ENCODE assay signal across 1 cellular context in the genomic region with DNA sequence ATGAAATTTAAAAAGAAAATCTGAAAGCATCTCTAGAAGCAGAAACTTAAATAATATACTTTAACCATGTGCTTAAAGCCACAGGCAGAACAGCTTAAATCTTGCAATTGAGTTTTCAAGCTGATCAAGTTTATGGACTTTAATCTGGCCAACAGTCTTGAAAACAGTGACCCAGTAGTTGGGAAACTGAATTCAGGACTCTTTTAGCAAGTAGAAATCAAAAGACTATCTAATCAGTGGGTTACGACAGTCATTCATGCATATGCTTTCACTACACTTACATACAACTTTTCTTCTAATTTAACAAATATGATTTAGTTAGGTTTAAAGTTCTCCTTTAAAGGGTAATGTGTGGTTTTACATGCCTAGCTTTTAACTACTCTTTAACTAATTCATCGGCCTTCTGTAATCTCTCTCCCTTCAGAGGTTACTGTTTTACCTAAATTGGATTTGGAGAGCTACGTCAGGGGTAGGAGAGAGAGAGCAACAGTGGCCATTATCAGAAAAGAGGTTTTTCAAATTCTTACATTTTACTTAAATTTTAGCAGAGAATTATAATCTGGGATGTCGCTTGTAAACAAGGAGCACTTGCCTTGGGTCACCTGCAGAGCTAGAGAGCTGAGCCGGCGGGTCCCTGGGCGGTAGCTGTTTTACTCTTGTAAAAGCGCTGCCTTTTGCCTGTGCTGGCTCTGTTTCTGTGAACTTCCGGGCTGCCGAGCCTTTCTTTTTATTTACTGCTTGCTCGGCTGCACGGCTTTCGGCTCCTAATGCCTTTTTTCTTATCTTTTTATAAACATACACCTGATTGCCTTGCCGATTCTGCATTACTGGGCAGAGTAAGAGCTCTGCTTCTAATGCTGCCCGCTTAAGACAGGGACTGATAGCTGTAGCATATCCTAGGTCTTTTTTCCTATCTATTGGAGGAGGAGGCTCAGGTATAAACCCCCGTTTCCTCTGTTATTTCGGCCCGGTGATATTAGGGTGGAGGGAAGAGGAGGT.
TF ChIP-seq lines count a peak whose summit lies in the region.

No MANE protein-coding gene starts in this region.

TF ChIP-seq in K562, 482 proteins besides CTCF, POLR2A, EP300 and RAD21 (continued from another document):
- TF ChIP-seq, protein P1, sequence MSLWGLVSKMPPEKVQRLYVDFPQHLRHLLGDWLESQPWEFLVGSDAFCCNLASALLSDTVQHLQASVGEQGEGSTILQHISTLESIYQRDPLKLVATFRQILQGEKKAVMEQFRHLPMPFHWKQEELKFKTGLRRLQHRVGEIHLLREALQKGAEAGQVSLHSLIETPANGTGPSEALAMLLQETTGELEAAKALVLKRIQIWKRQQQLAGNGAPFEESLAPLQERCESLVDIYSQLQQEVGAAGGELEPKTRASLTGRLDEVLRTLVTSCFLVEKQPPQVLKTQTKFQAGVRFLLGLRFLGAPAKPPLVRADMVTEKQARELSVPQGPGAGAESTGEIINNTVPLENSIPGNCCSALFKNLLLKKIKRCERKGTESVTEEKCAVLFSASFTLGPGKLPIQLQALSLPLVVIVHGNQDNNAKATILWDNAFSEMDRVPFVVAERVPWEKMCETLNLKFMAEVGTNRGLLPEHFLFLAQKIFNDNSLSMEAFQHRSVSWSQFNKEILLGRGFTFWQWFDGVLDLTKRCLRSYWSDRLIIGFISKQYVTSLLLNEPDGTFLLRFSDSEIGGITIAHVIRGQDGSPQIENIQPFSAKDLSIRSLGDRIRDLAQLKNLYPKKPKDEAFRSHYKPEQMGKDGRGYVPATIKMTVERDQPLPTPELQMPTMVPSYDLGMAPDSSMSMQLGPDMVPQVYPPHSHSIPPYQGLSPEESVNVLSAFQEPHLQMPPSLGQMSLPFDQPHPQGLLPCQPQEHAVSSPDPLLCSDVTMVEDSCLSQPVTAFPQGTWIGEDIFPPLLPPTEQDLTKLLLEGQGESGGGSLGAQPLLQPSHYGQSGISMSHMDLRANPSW (CRISPR knock-in tag; IDR thresholded peaks at IDR 0.05) = no peak
- TF ChIP-seq HMG20A (CRISPR knock-in tag; conservative IDR thresholded peaks at IDR 0.05) = no peak
- no peak for TF ChIP-seq NR1H2 (CRISPR knock-in tag; IDR thresholded peaks at IDR 0.05)
- TF ChIP-seq DACH1 (IDR thresholded peaks at IDR 0.05; ENCODE audit: partially characterized antibody) = peak; percentile 32
- no peak for TF ChIP-seq SAFB (IDR thresholded peaks at IDR 0.05; ENCODE audit: borderline replicate concordance, low read depth, low read length)
- no peak for TF ChIP-seq SLC30A9 (CRISPR knock-in tag; IDR thresholded peaks at IDR 0.05)
- no peak for TF ChIP-seq COPS2 (conservative IDR thresholded peaks at IDR 0.05)
- TF ChIP-seq, protein P2, sequence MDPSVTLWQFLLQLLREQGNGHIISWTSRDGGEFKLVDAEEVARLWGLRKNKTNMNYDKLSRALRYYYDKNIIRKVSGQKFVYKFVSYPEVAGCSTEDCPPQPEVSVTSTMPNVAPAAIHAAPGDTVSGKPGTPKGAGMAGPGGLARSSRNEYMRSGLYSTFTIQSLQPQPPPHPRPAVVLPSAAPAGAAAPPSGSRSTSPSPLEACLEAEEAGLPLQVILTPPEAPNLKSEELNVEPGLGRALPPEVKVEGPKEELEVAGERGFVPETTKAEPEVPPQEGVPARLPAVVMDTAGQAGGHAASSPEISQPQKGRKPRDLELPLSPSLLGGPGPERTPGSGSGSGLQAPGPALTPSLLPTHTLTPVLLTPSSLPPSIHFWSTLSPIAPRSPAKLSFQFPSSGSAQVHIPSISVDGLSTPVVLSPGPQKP (CRISPR knock-in tag; IDR thresholded peaks at IDR 0.05) = no peak
- TF ChIP-seq RBM22 (IDR thresholded peaks at IDR 0.05; ENCODE audit: low read depth, low read length, poor library complexity, severe bottlenecking) = no peak
- TF ChIP-seq KLF6 (CRISPR knock-in tag; IDR thresholded peaks at IDR 0.05; ENCODE audit: borderline replicate concordance) = no peak
- TF ChIP-seq HCFC1 (IDR thresholded peaks at IDR 0.05; ENCODE audit: low read depth, low read length) = no peak
- no peak for TF ChIP-seq ZNF24 (IDR thresholded peaks at IDR 0.05)
- no peak for TF ChIP-seq TRIM28 (IDR thresholded peaks at IDR 0.05)
- TF ChIP-seq ZC3H11A (IDR thresholded peaks at IDR 0.05; ENCODE audit: low read depth, low read length) = no peak
- TF ChIP-seq, protein P3, sequence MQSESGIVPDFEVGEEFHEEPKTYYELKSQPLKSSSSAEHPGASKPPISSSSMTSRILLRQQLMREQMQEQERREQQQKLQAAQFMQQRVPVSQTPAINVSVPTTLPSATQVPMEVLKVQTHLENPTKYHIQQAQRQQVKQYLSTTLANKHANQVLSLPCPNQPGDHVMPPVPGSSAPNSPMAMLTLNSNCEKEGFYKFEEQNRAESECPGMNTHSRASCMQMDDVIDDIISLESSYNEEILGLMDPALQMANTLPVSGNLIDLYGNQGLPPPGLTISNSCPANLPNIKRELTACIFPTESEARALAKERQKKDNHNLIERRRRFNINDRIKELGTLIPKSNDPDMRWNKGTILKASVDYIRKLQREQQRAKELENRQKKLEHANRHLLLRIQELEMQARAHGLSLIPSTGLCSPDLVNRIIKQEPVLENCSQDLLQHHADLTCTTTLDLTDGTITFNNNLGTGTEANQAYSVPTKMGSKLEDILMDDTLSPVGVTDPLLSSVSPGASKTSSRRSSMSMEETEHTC (IDR thresholded peaks at IDR 0.05) = no peak
- TF ChIP-seq ZNF316 (IDR thresholded peaks at IDR 0.05) = no peak
- TF ChIP-seq, protein P4, sequence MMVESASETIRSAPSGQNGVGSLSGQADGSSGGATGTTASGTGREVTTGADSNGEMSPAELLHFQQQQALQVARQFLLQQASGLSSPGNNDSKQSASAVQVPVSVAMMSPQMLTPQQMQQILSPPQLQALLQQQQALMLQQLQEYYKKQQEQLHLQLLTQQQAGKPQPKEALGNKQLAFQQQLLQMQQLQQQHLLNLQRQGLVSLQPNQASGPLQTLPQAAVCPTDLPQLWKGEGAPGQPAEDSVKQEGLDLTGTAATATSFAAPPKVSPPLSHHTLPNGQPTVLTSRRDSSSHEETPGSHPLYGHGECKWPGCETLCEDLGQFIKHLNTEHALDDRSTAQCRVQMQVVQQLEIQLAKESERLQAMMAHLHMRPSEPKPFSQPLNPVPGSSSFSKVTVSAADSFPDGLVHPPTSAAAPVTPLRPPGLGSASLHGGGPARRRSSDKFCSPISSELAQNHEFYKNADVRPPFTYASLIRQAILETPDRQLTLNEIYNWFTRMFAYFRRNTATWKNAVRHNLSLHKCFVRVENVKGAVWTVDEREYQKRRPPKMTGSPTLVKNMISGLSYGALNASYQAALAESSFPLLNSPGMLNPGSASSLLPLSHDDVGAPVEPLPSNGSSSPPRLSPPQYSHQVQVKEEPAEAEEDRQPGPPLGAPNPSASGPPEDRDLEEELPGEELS (CRISPR knock-in tag; IDR thresholded peaks at IDR 0.05; ENCODE audit: borderline replicate concordance) = no peak
- TF ChIP-seq CHD4 (IDR thresholded peaks at IDR 0.05; ENCODE audit: insufficient read depth, insufficient replicate concordance, low read depth, low read length, poor library complexity, severe bottlenecking) = no peak
- no peak for TF ChIP-seq SRSF3 (IDR thresholded peaks at IDR 0.05; ENCODE audit: insufficient read depth, low read length)
